In genomic region chr2:233989221-233989620, GRCh38 we compare ENCODE assay signal across 12 cellular contexts.
DNase-seq lines count a peak whose midpoint lies in the region; ATAC-seq and TF ChIP-seq lines count a peak whose summit lies in the region.
"Had no signal": no experiment of that assay in that cellular context is flagged by ENCODE, and none has a peak within 500 bp of the region (broad histone marks: within the 10 kb centered on the region; RNA-seq: fewer than 3 reads in every experiment).

No MANE protein-coding gene starts in this region.

- H3K27ac Mint-ChIP-seq in brain = peak overlapping the region in 3 of 5 experiments; percentile 8 to 46 (median 11)
- peak overlapping the region; percentile 44 to 72 for H3K27ac Mint-ChIP-seq in natural killer cell treated with Interleukin-12 subunit alpha and Interleukin-12 subunit beta and Interleukin-15 and Interleukin-18, amount 100 ng/mL, for 72 hours

- no peak overlapping the region for H3K4me3 Mint-ChIP-seq in brain
- peak overlapping the region; percentile 79 for H3K4me3 Mint-ChIP-seq in natural killer cell treated with Interleukin-12 subunit alpha and Interleukin-12 subunit beta and Interleukin-15 and Interleukin-18, amount 100 ng/mL, for 72 hours

- peaks cover 4 to 16% (median 7%) of the 10 kb centered on the region in 5 experiments for H3K9me3 Mint-ChIP-seq in brain
- no peaks in the 10 kb centered on the region for H3K9me3 Mint-ChIP-seq in natural killer cell treated with Interleukin-12 subunit alpha and Interleukin-12 subunit beta and Interleukin-15 and Interleukin-18, amount 100 ng/mL, for 72 hours

- DNase-seq in NCI-H2227 (lab: John Stamatoyannopoulos, UW; ENCODE audit: unreplicated experiment) = peak; percentile 43
- DNase-seq in NCI-H2227 treated with DMSO at 0.1 percent for 48 hours (lab: John Stamatoyannopoulos, UW) = no peak
- DNase-seq in NCI-H524 treated with DMSO at 0.1 percent for 48 hours (lab: John Stamatoyannopoulos, UW) = peak; percentile 93
- no peak for DNase-seq in natural killer cell treated with Interleukin-12 subunit alpha and Interleukin-12 subunit beta and Interleukin-15 and Interleukin-18, amount 100 ng/mL, for 72 hours (ENCODE audit: low spot score)
- no peak for DNase-seq in NOMO-1 treated with DMSO at 0.1 percent for 48 hours (lab: John Stamatoyannopoulos, UW; ENCODE audit: unreplicated experiment)
- no peak for DNase-seq in activated CD4-positive, alpha-beta T cell treated with anti-CD3 and anti-CD28 coated beads, Interleukin-2, amount 50 U/mL, for 1 hour
- DNase-seq: C1 segment of cervical spinal cord, Calu3, RPMI8226 had no signal

- H3K27me3 Mint-ChIP-seq in brain = no peaks in the 10 kb centered on the region
- H3K27me3 Mint-ChIP-seq in natural killer cell treated with Interleukin-12 subunit alpha and Interleukin-12 subunit beta and Interleukin-15 and Interleukin-18, amount 100 ng/mL, for 72 hours = no peaks in the 10 kb centered on the region

- H3K4me1 Mint-ChIP-seq in brain = peaks cover 28% of the 10 kb centered on the region
- peaks cover 37 to 47% of the 10 kb centered on the region in 2 donors for H3K4me1 Mint-ChIP-seq in natural killer cell treated with Interleukin-12 subunit alpha and Interleukin-12 subunit beta and Interleukin-15 and Interleukin-18, amount 100 ng/mL, for 72 hours (ENCODE audit: low read depth in 2 of 2)

- no peak for ATAC-seq in natural killer cell treated with Interleukin-12 subunit alpha and Interleukin-12 subunit beta and Interleukin-15 and Interleukin-18, amount 100 ng/mL, for 72 hours
- ATAC-seq in GM21367 (IDR thresholded peaks at IDR 0.05; ENCODE audit: unreplicated experiment) = no peak
- ATAC-seq: K562 had no signal

- no peak for TF ChIP-seq CTCF in brain (conservative IDR thresholded peaks at IDR 0.05)

- H3K36me3 Mint-ChIP-seq in brain = no peaks in the 10 kb centered on the region
- peaks cover 5% of the 10 kb centered on the region for H3K36me3 Mint-ChIP-seq in natural killer cell treated with Interleukin-12 subunit alpha and Interleukin-12 subunit beta and Interleukin-15 and Interleukin-18, amount 100 ng/mL, for 72 hours

Comparison
In these comparisons a context has a peak if more than half of its experiments do, and no peak if none do; other contexts are left out.
1. DNase-seq: peak in NCI-H2227 (single experiment) and NCI-H524 treated with DMSO at 0.1 percent for 48 hours (single experiment); none in NCI-H2227 treated with DMSO at 0.1 percent for 48 hours (single experiment), natural killer cell treated with Interleukin-12 subunit alpha and Interleukin-12 subunit beta and Interleukin-15 and Interleukin-18, amount 100 ng/mL, for 72 hours (single experiment), NOMO-1 treated with DMSO at 0.1 percent for 48 hours (single experiment) and activated CD4-positive, alpha-beta T cell treated with anti-CD3 and anti-CD28 coated beads, Interleukin-2, amount 50 U/mL, for 1 hour (single experiment).